ENCODE assay signal across 18 cellular contexts in genomic region chr4:170399894-170400293, GRCh38.
"Had no signal": no experiment of that assay in that cellular context is flagged by ENCODE, and none has a peak within 500 bp of the region (broad histone marks: within the 10 kb centered on the region; RNA-seq: fewer than 3 reads in every experiment).

No MANE protein-coding gene starts in this region.

- ATAC-seq: esophagus mucosa; left cardiac atrium; lower lobe of right lung; natural killer cell treated with Interleukin-12 subunit alpha and Interleukin-12 subunit beta and Interleukin-15 and Interleukin-18, amount 100 ng/mL, for 72 hours; stimulated activated naive CD8-positive, alpha-beta T cell treated with anti-CD3 and anti-CD28 coated beads, Interleukin-15, Interleukin-2, amounts not matched to agents 100 U/mL and 50 U/mL, for 24 hours; T-helper 17 cell had no signal

- DNase-seq: activated CD4-positive, alpha-beta T cell treated with anti-CD3 and anti-CD28 coated beads, Interleukin-2, amount 50 U/mL, for 4 hours; activated naive CD4-positive, alpha-beta T cell; activated naive CD8-positive, alpha-beta T cell treated with anti-CD3 and anti-CD28 coated beads for 36 hours; amniotic stem cell; effector CD4-positive, alpha-beta T cell; left cardiac atrium; lower lobe of right lung; nucleus accumbens; retina; stimulated activated CD4-positive, alpha-beta T cell treated with anti-CD3 and anti-CD28 coated beads, Interleukin-12 subunit alpha, Interleukin-12 subunit beta, amount 100 ng/mL, for 4 hours; stimulated activated CD4-positive, alpha-beta T cell treated with anti-CD3 and anti-CD28 coated beads, Interleukin-1b, Interleukin-23, amount 100 ng/mL, for 48 hours; stimulated activated CD8-positive, alpha-beta memory T cell treated with anti-CD3 and anti-CD28 coated beads, Interleukin-4, amount 100 ng/mL, for 48 hours; stimulated activated naive CD8-positive, alpha-beta T cell treated with anti-CD3 and anti-CD28 coated beads, Interleukin-15, Interleukin-2, amounts not matched to agents 100 U/mL and 50 U/mL, for 24 hours; substantia nigra; T-helper 17 cell; tibial artery had no signal
